23 cellular contexts compared by ENCODE assay signal in genomic region chr6:6646384-6646783, GRCh38. TPM values are rescaled to one million over a fixed set of nuclear protein-coding genes. Genes with fewer than 3 reads are reported as not detected.
DNase-seq lines count a peak whose midpoint lies in the region; ATAC-seq, FAIRE-seq and TF ChIP-seq lines count a peak whose summit lies in the region.
"Had no signal": no experiment of that assay in that cellular context is flagged by ENCODE, and none has a peak within 500 bp of the region (broad histone marks: within the 10 kb centered on the region; RNA-seq: fewer than 3 reads in every experiment).

No MANE protein-coding gene starts in this region.

- H3K4me1 ChIP-seq in K562 (replicated peaks in 1 of 2; ENCODE audit: control insufficient read depth in 2 of 2, insufficient read depth in 2 of 2, low read length in 2 of 2), result no peaks in the 10 kb centered on the region; a peak in 2 of 5 replicates
- H3K4me1 ChIP-seq: Caco-2 had no signal

- no peaks in the 10 kb centered on the region for H3K36me3 ChIP-seq in K562 (ENCODE audit: control insufficient read depth, insufficient read depth, low read length)
- H3K36me3 ChIP-seq: BLaER1 had no signal

- peaks cover 5% of the 10 kb centered on the region for H3K9me3 Mint-ChIP-seq in activated CD4-positive, alpha-beta T cell treated with anti-CD3 and anti-CD28 coated beads for 36 hours (ENCODE audit: low read depth)
- H3K9me3 Mint-ChIP-seq in activated naive CD4-positive, alpha-beta T cell treated with anti-CD3 and anti-CD28 coated beads for 36 hours, result no peaks in the 10 kb centered on the region
- H3K9me3 Mint-ChIP-seq: CD8-positive, alpha-beta T cell had no signal

- peaks cover 11 to 25% of the 10 kb centered on the region in 2 experiments for H3K27me3 ChIP-seq in K562 (ENCODE audit: control insufficient read depth in 2 of 2, insufficient read depth in 2 of 2, low read length in 2 of 2)
- H3K27me3 ChIP-seq: BLaER1 had no signal

- POLR2A ChIA-PET in activated CD4-positive, alpha-beta T cell treated with anti-CD3 and anti-CD28 coated beads for 36 hours (lab: Charles Lee), result no interaction called here
- POLR2A ChIA-PET in K562 (lab: Yijun Ruan, JAX), result interaction anchor here (0.5 to 0.6 kb wide), 2 partner anchors 11 to 33 kb away, joined by 4 read pairs; no protein-coding TSS in a partner anchor

- TF ChIP-seq EP300 in K562 (IDR thresholded peaks at IDR 0.05; ENCODE audit: low read length), result no peak

- H3K9me3 ChIP-seq in K562 (replicated peaks; ENCODE audit: control insufficient read depth, insufficient read depth, low read depth, low read length), result no peaks in the 10 kb centered on the region
- H3K9me3 ChIP-seq: BLaER1, Caco-2 had no signal

- no peak overlapping the region for H3K4me3 ChIP-seq in K562
- H3K4me3 ChIP-seq: BLaER1, GM23248 had no signal

- no peak overlapping the region for H3K4me3 Mint-ChIP-seq in activated CD4-positive, alpha-beta T cell treated with anti-CD3 and anti-CD28 coated beads for 36 hours
- no peak overlapping the region for H3K4me3 Mint-ChIP-seq in activated naive CD4-positive, alpha-beta T cell treated with anti-CD3 and anti-CD28 coated beads for 36 hours
- H3K4me3 Mint-ChIP-seq: B cell; CD4-positive, CD25-positive, alpha-beta regulatory T cell; CD8-positive, alpha-beta T cell had no signal

- no peaks in the 10 kb centered on the region for H4K20me1 ChIP-seq in K562 (replicated peaks; ENCODE audit: control insufficient read depth, insufficient read depth, low read length)
- H4K20me1 ChIP-seq: BLaER1 had no signal

- no peaks in the 10 kb centered on the region for H3K9me1 ChIP-seq in K562 (ENCODE audit: control insufficient read depth, insufficient read depth, low read length)

- no peaks in the 10 kb centered on the region for H3K27me3 Mint-ChIP-seq in activated CD4-positive, alpha-beta T cell treated with anti-CD3 and anti-CD28 coated beads for 36 hours
- no peaks in the 10 kb centered on the region for H3K27me3 Mint-ChIP-seq in activated naive CD4-positive, alpha-beta T cell treated with anti-CD3 and anti-CD28 coated beads for 36 hours (ENCODE audit: low read depth)
- H3K27me3 Mint-ChIP-seq: B cell had no signal

- H3K4me2 ChIP-seq in K562 (ENCODE audit: insufficient read depth, low read length), result no peak overlapping the region
- H3K4me2 ChIP-seq: BLaER1 had no signal

- no peak overlapping the region for H3K9ac ChIP-seq in K562 (ENCODE audit: insufficient read depth in 1 of 2, low read depth in 2 of 2, low read length in 2 of 2)
- H3K9ac ChIP-seq: BLaER1, GM23248 had no signal

- TF ChIP-seq RAD21 in K562 (CRISPR knock-in tag; conservative IDR thresholded peaks at IDR 0.05 in 1 of 2, IDR thresholded peaks at IDR 0.05 in 1 of 2), result no peak

- H3K27ac ChIP-seq in K562 (ENCODE audit: extremely low read depth, low read depth, low read length), result no peak overlapping the region
- H3K27ac ChIP-seq: 22Rv1, BLaER1, C4-2B, GM23248 had no signal

- TF ChIP-seq POLR2A in K562 (conservative IDR thresholded peaks at IDR 0.05), result no peak

- no peak for FAIRE-seq in K562 (lab: Jason Lieb, UNC)
- FAIRE-seq: A204.1, G401.6, GM19239, H1 had no signal

- no peak for DNase-seq in activated CD4-positive, alpha-beta T cell treated with anti-CD3 and anti-CD28 coated beads for 36 hours
- no peak for DNase-seq in activated CD4-positive, alpha-beta T cell treated with anti-CD3 and anti-CD28 coated beads for 1 hour
- DNase-seq in activated naive CD4-positive, alpha-beta T cell treated with anti-CD3 and anti-CD28 coated beads for 36 hours, result peak; percentile 20
- DNase-seq in activated naive CD4-positive, alpha-beta T cell (lab: John Stamatoyannopoulos, UW), result no peak
- DNase-seq in K562 (ENCODE audit: extremely low read depth in 1 of 4, low spot score in 3 of 4), result no peak
- DNase-seq: Caco-2; CD4-positive, CD25-positive, alpha-beta regulatory T cell; CD8-positive, alpha-beta T cell; DMS153; DND-41; GM23248; HCEC 1CT had no signal

- H3K27ac Mint-ChIP-seq in activated CD4-positive, alpha-beta T cell treated with anti-CD3 and anti-CD28 coated beads for 36 hours, result no peak overlapping the region
- no peak overlapping the region for H3K27ac Mint-ChIP-seq in activated naive CD4-positive, alpha-beta T cell treated with anti-CD3 and anti-CD28 coated beads for 36 hours
- H3K27ac Mint-ChIP-seq: B cell; CD4-positive, CD25-positive, alpha-beta regulatory T cell; CD8-positive, alpha-beta T cell had no signal

- BruUV-seq in K562 (replicated peaks; lab: Mats Ljungman, UMichigan), result no TSS peak

- WGBS in K562 (ENCODE audit: insufficient coverage, low coverage, missing lambda C conversion rate), result 25% methylated on average over 2 of the region's 2 CpGs

- intact Hi-C loops in activated CD4-positive, alpha-beta T cell treated with anti-CD3 and anti-CD28 coated beads for 36 hours (cut with DNase I, micrococcal nuclease), result no loop called here
- intact Hi-C loops in activated naive CD4-positive, alpha-beta T cell treated with anti-CD3 and anti-CD28 coated beads for 36 hours (cut with micrococcal nuclease), result no loop called here
- intact Hi-C loops in K562 (cut with micrococcal nuclease), result loop anchor here (5.0 kb wide), 1 partner anchor 89 kb away; no protein-coding TSS in a partner anchor

- in situ Hi-C loops in K562 (cut with MboI), result no loop called here

- TF ChIP-seq CTCF in K562 (IDR thresholded peaks at IDR 0.05 in 2 of 3, conservative IDR thresholded peaks at IDR 0.05 in 1 of 3; ENCODE audit: insufficient read depth in 2 of 3, low read depth in 1 of 3, low read length in 3 of 3), result no peak

- H3K4me1 Mint-ChIP-seq in activated CD4-positive, alpha-beta T cell treated with anti-CD3 and anti-CD28 coated beads for 36 hours, result peaks cover 30% of the 10 kb centered on the region
- peaks cover 20% of the 10 kb centered on the region for H3K4me1 Mint-ChIP-seq in activated naive CD4-positive, alpha-beta T cell treated with anti-CD3 and anti-CD28 coated beads for 36 hours (ENCODE audit: low read depth)

- no peak overlapping the region for H2AFZ ChIP-seq in K562 (ENCODE audit: low read depth, low read length)
- H2AFZ ChIP-seq: GM23248 had no signal

- ATAC-seq in activated CD4-positive, alpha-beta T cell treated with anti-CD3 and anti-CD28 coated beads for 36 hours, result peak; percentile 34
- ATAC-seq in K562 (no peak), HG02642 (IDR thresholded peaks at IDR 0.05; ENCODE audit: poor library complexity, unreplicated experiment) (no peak)
- ATAC-seq: CD8-positive, alpha-beta T cell had no signal

- CTCF ChIA-PET in activated CD4-positive, alpha-beta T cell treated with anti-CD3 and anti-CD28 coated beads for 36 hours (lab: Charles Lee), result interaction anchor here (0.7 kb wide), 1 partner anchor 344 kb away, joined by 3 read pairs; no protein-coding TSS in a partner anchor
- CTCF ChIA-PET in activated naive CD4-positive, alpha-beta T cell treated with anti-CD3 and anti-CD28 coated beads for 36 hours (lab: Charles Lee), result no interaction called here
- CTCF ChIA-PET in K562 (lab: Yijun Ruan, JAX; ENCODE audit: low intra/inter-chr PET ratio), result no interaction called here

- no peaks in the 10 kb centered on the region for H3K36me3 Mint-ChIP-seq in activated CD4-positive, alpha-beta T cell treated with anti-CD3 and anti-CD28 coated beads for 36 hours (ENCODE audit: low read depth)
- no peaks in the 10 kb centered on the region for H3K36me3 Mint-ChIP-seq in activated naive CD4-positive, alpha-beta T cell treated with anti-CD3 and anti-CD28 coated beads for 36 hours (ENCODE audit: low read depth)
- H3K36me3 Mint-ChIP-seq: CD4-positive, CD25-positive, alpha-beta regulatory T cell; CD8-positive, alpha-beta T cell had no signal

- H3K79me2 ChIP-seq in K562 (ENCODE audit: control insufficient read depth, insufficient read depth, low read length), result no peaks in the 10 kb centered on the region

TF ChIP-seq in K562, 482 proteins besides CTCF, POLR2A, EP300 and RAD21:
- no peak for TF ChIP-seq CBFB (CRISPR knock-in tag; IDR thresholded peaks at IDR 0.05)
- TF ChIP-seq ZNF445 (CRISPR knock-in tag; IDR thresholded peaks at IDR 0.05; ENCODE audit: low read depth), result no peak
- TF ChIP-seq ZBTB26 (CRISPR knock-in tag; IDR thresholded peaks at IDR 0.05), result 0 out of 2 replicates have a peak, but pooled peaks have one; percentile 39

RNA-seq across cellular contexts. Expression of gene LY86, which starts 57.9 kb away (rescaled TPM):
- 1 to 10 TPM in 1 of 2 experiments, under 1 TPM in 1; 0.90 to 1.5 TPM for total RNA-seq in activated CD4-positive, alpha-beta T cell treated with anti-CD3 and anti-CD28 coated beads for 36 hours
- 1 to 10 TPM; 1.8 to 2.0 TPM for total RNA-seq in activated naive CD4-positive, alpha-beta T cell treated with anti-CD3 and anti-CD28 coated beads for 36 hours
- total RNA-seq in K562 (2011; cell fraction: chromatin; rRNA removed; ENCODE audit: low replicate concordance), result not detected in 2 replicates
- not detected in 2 replicates for total RNA-seq in K562 (2011; cell fraction: nucleolus; rRNA removed)
- not detected in 2 replicates for total RNA-seq in K562 (2011; cell fraction: nucleoplasm; rRNA removed)
- total RNA-seq in K562 (2014; rRNA removed), result not detected in 2 replicates
- total RNA-seq in K562 (2014; rRNA removed; fragmentation: Illumina TruSeq; extraction: Trizol), result not detected in 2 replicates
- not detected in 2 replicates for total RNA-seq in K562 (2015; rRNA removed; fragmentation: Illumina TruSeq; extraction: Trizol)
- total RNA-seq in K562 (2021), result not detected in 2 replicates
- polyA plus RNA-seq in K562 (2011; rRNA removed), result not detected in 2 replicates
- not detected in 2 replicates for polyA plus RNA-seq in K562 (2011; cell fraction: cytosol; rRNA removed)
- polyA plus RNA-seq in K562 (2011; cell fraction: nucleus; rRNA removed), result not detected in 2 replicates
- not detected in 2 replicates for polyA plus RNA-seq in K562 (2012)
- polyA plus RNA-seq in K562 (2014; fragmentation: Illumina TruSeq; extraction: Trizol), result not detected in 2 replicates
- under 1 TPM; 0.08 to 0.20 TPM for polyA plus RNA-seq in K562 (2014; fragmentation: Nextera tagmentation; extraction: Ambion mirVana)
- polyA plus RNA-seq in K562 (2014; rRNA removed), result not detected in 2 replicates
- not detected in 2 replicates for polyA minus RNA-seq in K562 (2011; rRNA and poly(A)+ RNA removed)
- polyA minus RNA-seq in K562 (2011; cell fraction: cytosol; rRNA and poly(A)+ RNA removed), result not detected in 2 replicates
- not detected in 2 replicates for polyA minus RNA-seq in K562 (2011; cell fraction: nucleus; rRNA and poly(A)+ RNA removed)
- total RNA-seq: Caco-2; CD4-positive, CD25-positive, alpha-beta regulatory T cell; GM23248; H1; H7 had no signal
- polyA plus RNA-seq: AG04450, GM23248, H1 had no signal
